ENCODE assay signal across 21 cellular contexts in genomic region chr3:37315669-37316068, GRCh38.
A peak's percentile ranks its signal among the peaks of the same experiment; 100 is the strongest.
DNase-seq lines count a peak whose midpoint lies in the region; ATAC-seq, FAIRE-seq and TF ChIP-seq lines count a peak whose summit lies in the region.
"Had no signal": no experiment of that assay in that cellular context is flagged by ENCODE, and none has a peak within 500 bp of the region (broad histone marks: within the 10 kb centered on the region; RNA-seq: fewer than 3 reads in every experiment).

No MANE protein-coding gene starts in this region.

- no peaks in the 10 kb centered on the region for H3K4me1 ChIP-seq in small intestine (ENCODE audit: control insufficient read depth in 2 of 2, insufficient read depth in 1 of 2, low read depth in 1 of 2, low read length in 1 of 2)
- H3K4me1 ChIP-seq: HAP-1 had no signal

- H3K4me3 ChIP-seq in small intestine (ENCODE audit: low read depth in 1 of 2, low read length in 2 of 2) (no peak overlapping the region), foreskin fibroblast (ENCODE audit: low read depth in 1 of 2, low read length in 2 of 2) (no peak overlapping the region)
- H3K4me3 ChIP-seq: BLaER1 treated with 17β-estradiol and CSF1 and Interleukin-3, amounts not matched to agents 10 nM and 100 nM; HAP-1 had no signal

- no peaks in the 10 kb centered on the region for H3K9me3 Mint-ChIP-seq in activated naive CD4-positive, alpha-beta T cell treated with anti-CD3 and anti-CD28 coated beads, Interleukin-2, amount 50 U/mL, for 24 hours
- no peaks in the 10 kb centered on the region for H3K9me3 Mint-ChIP-seq in activated naive CD4-positive, alpha-beta T cell treated with anti-CD3 and anti-CD28 coated beads for 36 hours

- no peak for ATAC-seq in T-helper 17 cell
- peak; percentile 21 for ATAC-seq in left lobe of liver
- no peak for ATAC-seq in GM21717 (IDR thresholded peaks at IDR 0.05; ENCODE audit: unreplicated experiment)

- no peaks in the 10 kb centered on the region for H3K9me3 ChIP-seq in T-helper 17 cell (ENCODE audit: control insufficient read depth, low read length, poor library complexity, severe bottlenecking)
- no peaks in the 10 kb centered on the region for H3K9me3 ChIP-seq in small intestine (ENCODE audit: control insufficient read depth, low read depth)
- H3K9me3 ChIP-seq: BLaER1 treated with 17β-estradiol and CSF1 and Interleukin-3, amounts not matched to agents 10 nM and 100 nM; HAP-1 had no signal

- peak overlapping the region; percentile 13 for H3K27ac Mint-ChIP-seq in activated naive CD4-positive, alpha-beta T cell treated with anti-CD3 and anti-CD28 coated beads, Interleukin-2, amount 50 U/mL, for 24 hours
- no peak overlapping the region for H3K27ac Mint-ChIP-seq in activated naive CD4-positive, alpha-beta T cell treated with anti-CD3 and anti-CD28 coated beads for 36 hours
- H3K27ac Mint-ChIP-seq in T-helper 17 cell, result peak overlapping the region; percentile 69

- intact Hi-C loops in activated naive CD4-positive, alpha-beta T cell treated with anti-CD3 and anti-CD28 coated beads for 36 hours (cut with micrococcal nuclease), result no loop called here

- peak; percentile 19 for FAIRE-seq in small intestine (lab: Jason Lieb, UNC)
- FAIRE-seq: D721Med had no signal

- no peaks in the 10 kb centered on the region for H3K27me3 ChIP-seq in small intestine (ENCODE audit: control insufficient read depth in 2 of 2, insufficient read depth in 2 of 2, low read length in 2 of 2)
- H3K27me3 ChIP-seq: BLaER1 treated with 17β-estradiol and CSF1 and Interleukin-3, amounts not matched to agents 10 nM and 100 nM had no signal

- H3K27ac ChIP-seq in small intestine (ENCODE audit: low read depth in 1 of 2, low read length in 1 of 2), result no peak overlapping the region
- H3K27ac ChIP-seq: 22Rv1 had no signal

- no peak for TF ChIP-seq CTCF in foreskin fibroblast (IDR thresholded peaks at IDR 0.05; ENCODE audit: low read depth, low read length)

- H3K36me3 Mint-ChIP-seq in activated naive CD4-positive, alpha-beta T cell treated with anti-CD3 and anti-CD28 coated beads, Interleukin-2, amount 50 U/mL, for 24 hours, result peaks cover 14% of the 10 kb centered on the region
- peaks cover 20% of the 10 kb centered on the region for H3K36me3 Mint-ChIP-seq in activated naive CD4-positive, alpha-beta T cell treated with anti-CD3 and anti-CD28 coated beads for 36 hours (ENCODE audit: low read depth)
- H3K36me3 Mint-ChIP-seq in T-helper 17 cell (ENCODE audit: low read depth), result peaks cover 7% of the 10 kb centered on the region

- H3K36me3 ChIP-seq in small intestine (ENCODE audit: control insufficient read depth in 2 of 2, insufficient read depth in 2 of 2, low read length in 2 of 2), result peaks cover 5 to 18% of the 10 kb centered on the region in 2 donors

- peaks cover 15% of the 10 kb centered on the region for H3K4me1 Mint-ChIP-seq in activated naive CD4-positive, alpha-beta T cell treated with anti-CD3 and anti-CD28 coated beads, Interleukin-2, amount 50 U/mL, for 24 hours
- peaks cover 6% of the 10 kb centered on the region for H3K4me1 Mint-ChIP-seq in activated naive CD4-positive, alpha-beta T cell treated with anti-CD3 and anti-CD28 coated beads for 36 hours (ENCODE audit: low read depth)
- H3K4me1 Mint-ChIP-seq in T-helper 17 cell, result peaks cover 15% of the 10 kb centered on the region

- H3K4me3 Mint-ChIP-seq in activated naive CD4-positive, alpha-beta T cell treated with anti-CD3 and anti-CD28 coated beads, Interleukin-2, amount 50 U/mL, for 24 hours, result no peak overlapping the region
- H3K4me3 Mint-ChIP-seq in activated naive CD4-positive, alpha-beta T cell treated with anti-CD3 and anti-CD28 coated beads for 36 hours, result no peak overlapping the region
- no peak overlapping the region for H3K4me3 Mint-ChIP-seq in T-helper 17 cell

- CTCF ChIA-PET in activated naive CD4-positive, alpha-beta T cell treated with anti-CD3 and anti-CD28 coated beads for 36 hours (lab: Charles Lee), result no interaction called here

- WGBS in small intestine, 3 donors, result 93 to 100% (median 100%) methylated on average over 1 of the region's 1 CpG

- H3K27me3 Mint-ChIP-seq in activated naive CD4-positive, alpha-beta T cell treated with anti-CD3 and anti-CD28 coated beads, Interleukin-2, amount 50 U/mL, for 24 hours, result no peaks in the 10 kb centered on the region
- H3K27me3 Mint-ChIP-seq in activated naive CD4-positive, alpha-beta T cell treated with anti-CD3 and anti-CD28 coated beads for 36 hours (ENCODE audit: low read depth), result no peaks in the 10 kb centered on the region
- no peaks in the 10 kb centered on the region for H3K27me3 Mint-ChIP-seq in T-helper 17 cell

- DNase-seq in activated naive CD4-positive, alpha-beta T cell treated with anti-CD3 and anti-CD28 coated beads for 36 hours, result no peak
- DNase-seq in T-helper 17 cell (no peak), left lobe of liver (ENCODE audit: low spot score) (no peak), small intestine (no peak), foreskin fibroblast (no peak), T-helper 9 cell (no peak)
- DNase-seq: ACHN, DMS53, EL, NCI-H1417, NCI-H1694 treated with DMSO at 0.1 percent for 48 hours, NCI-H2081 treated with DMSO at 0.1 percent for 48 hours, NCI-H446, NCI-H526 treated with DMSO at 0.1 percent for 48 hours, Right ventricle myocardium superior had no signal
